Comparison of ENCODE assay signal across 8 cellular contexts in the genomic region with DNA sequence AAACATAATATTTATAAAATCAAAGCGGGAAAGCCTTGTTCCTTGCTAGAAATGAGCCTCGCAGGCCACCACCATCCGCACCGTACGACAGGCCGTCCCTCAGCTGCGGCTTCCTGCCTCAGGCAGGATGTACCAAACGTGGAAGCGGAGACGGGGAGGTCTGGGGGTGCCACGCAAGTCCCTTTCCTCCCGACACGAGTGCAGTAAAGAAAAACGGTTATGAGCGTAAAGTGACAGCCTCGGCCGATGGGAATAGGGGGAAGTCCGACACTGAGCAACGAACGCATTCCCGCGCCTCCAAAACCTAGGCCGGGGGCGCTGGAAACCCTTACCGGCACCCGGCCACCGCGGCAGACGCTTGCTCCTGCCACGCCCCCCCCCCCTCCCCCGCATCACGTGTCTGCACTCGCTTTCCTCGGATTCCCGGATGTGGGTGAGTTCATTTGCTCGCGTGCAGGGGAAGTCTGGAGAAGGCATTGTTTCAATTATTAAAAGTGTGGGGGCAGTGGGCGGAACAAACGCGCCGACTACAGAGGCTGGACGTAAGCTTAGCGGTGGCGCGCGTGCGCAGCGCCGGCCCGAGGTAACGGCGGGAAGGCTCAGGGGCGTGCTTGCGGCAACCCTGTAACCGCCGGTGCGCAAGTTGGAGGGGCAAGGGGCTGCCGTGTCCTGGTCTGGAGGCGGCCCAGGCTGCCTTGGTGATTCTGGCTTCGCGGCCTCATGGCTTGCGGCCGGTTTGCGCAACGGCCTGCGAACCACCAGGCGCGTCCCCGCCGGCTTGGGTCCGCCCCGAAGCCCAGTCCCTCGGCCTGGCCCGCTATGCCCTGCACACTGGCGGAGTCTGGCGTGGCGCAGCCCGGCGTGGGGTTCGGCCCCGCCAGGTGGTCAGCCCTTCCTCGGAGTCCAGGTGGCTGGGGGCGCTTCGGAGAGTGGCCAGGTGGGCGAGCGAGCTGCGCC. TPM values are rescaled to one million over a fixed set of nuclear protein-coding genes. Genes with fewer than 3 reads are reported as not detected.
DNase-seq lines count a peak whose midpoint lies in the region; ATAC-seq and TF ChIP-seq lines count a peak whose summit lies in the region.

A gene with protein sequence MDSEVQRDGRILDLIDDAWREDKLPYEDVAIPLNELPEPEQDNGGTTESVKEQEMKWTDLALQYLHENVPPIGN (minus strand): TSS at position 366 of the 957 bp plus-strand sequence. CDS start 3,081 bp downstream, outside the sequence.
Gene CEP63, plus strand, starts transcription at position 438 of the 957 bp plus-strand sequence. CDS start 9,264 bp downstream, outside the sequence.

- POLR2A ChIA-PET in Panc1 (lab: Charles Lee) = interaction anchor here (0.7 to 1.2 kb wide), 2 partner anchors 120 to 173 kb away, joined by 3 read pairs; no protein-coding TSS in a partner anchor

- H3K4me3 ChIP-seq in Panc1 (ENCODE audit: low read depth in 2 of 2, low read length in 2 of 2) (peak within 1 kb of the TSS; percentile 96 to 98), muscle layer of duodenum (ENCODE audit: low read depth in 1 of 2, low read length in 2 of 2) (peak within 1 kb of the TSS; percentile 82 to 87)

- peaks cover 30% of the 10 kb centered on the region for H3K4me1 ChIP-seq in Panc1 (ENCODE audit: control insufficient read depth, insufficient read depth, low read length)
- H3K4me1 ChIP-seq in muscle layer of duodenum (ENCODE audit: control insufficient read depth in 1 of 2, insufficient read depth in 2 of 2, low read length in 2 of 2) = peaks cover 15 to 32% of the 10 kb centered on the region in 2 donors

- no peaks in the 10 kb centered on the region for H3K9me3 Mint-ChIP-seq in activated T-cell treated with anti-CD3 and anti-CD28 coated beads, Interleukin-2, amount 50 U/mL, for 4 hours

- no peaks in the 10 kb centered on the region for H3K27me3 Mint-ChIP-seq in activated T-cell treated with anti-CD3 and anti-CD28 coated beads, Interleukin-2, amount 50 U/mL, for 4 hours (ENCODE audit: low read depth)

- TSS peak; percentile 80 for BruUV-seq in Panc1 (replicated peaks; lab: Mats Ljungman, UMichigan)

- peaks cover 17% of the 10 kb centered on the region for H3K36me3 Mint-ChIP-seq in activated T-cell treated with anti-CD3 and anti-CD28 coated beads, Interleukin-2, amount 50 U/mL, for 4 hours (ENCODE audit: insufficient read depth)

- ATAC-seq in GM21723 (IDR thresholded peaks at IDR 0.05; ENCODE audit: unreplicated experiment) (peak; percentile 85), Panc1 (peak; percentile 93), esophagus mucosa (peak; percentile 92)
- ATAC-seq in activated T-cell treated with anti-CD3 and anti-CD28 coated beads, Interleukin-2, amount 50 U/mL, for 4 hours = peak; percentile 89 to 92

- H3K27ac ChIP-seq in Panc1 (ENCODE audit: low read length) (peak within 1 kb of the TSS; percentile 100), muscle layer of duodenum (ENCODE audit: low read length) (peak within 1 kb of the TSS; percentile 98)

- DNase-seq in DMS53 (lab: John Stamatoyannopoulos, UW) (peak; percentile 98), KG1 (lab: John Stamatoyannopoulos, UW) (peak; percentile 82), Panc1 (ENCODE audit: low read depth, low spot score) (peak; percentile 97)
- DNase-seq in activated T-cell treated with anti-CD3 and anti-CD28 coated beads, Interleukin-2, amount 50 U/mL, for 4 hours = peak; percentile 87
- DNase-seq in stimulated activated CD8-positive, alpha-beta memory T cell treated with anti-CD3 and anti-CD28 coated beads, Interleukin-7, amount 100 ng/mL, for 4 hours (ENCODE audit: low read depth in 2 of 2) = peak; percentile 89 to 94

- no peaks in the 10 kb centered on the region for H3K27me3 ChIP-seq in Panc1 (ENCODE audit: control insufficient read depth, insufficient read depth, low read length)
- H3K27me3 ChIP-seq in muscle layer of duodenum (ENCODE audit: low read depth, low read length) = no peaks in the 10 kb centered on the region

- no peak for TF ChIP-seq CTCF in Panc1 (IDR thresholded peaks at IDR 0.05)

- peaks cover 13% of the 10 kb centered on the region for H3K36me3 ChIP-seq in Panc1 (ENCODE audit: control insufficient read depth, insufficient read depth, low read length)
- peaks cover 14 to 24% of the 10 kb centered on the region in 2 donors for H3K36me3 ChIP-seq in muscle layer of duodenum (ENCODE audit: control insufficient read depth in 1 of 2, insufficient read depth in 2 of 2, low read length in 2 of 2)

- H3K4me3 Mint-ChIP-seq in activated T-cell treated with anti-CD3 and anti-CD28 coated beads, Interleukin-2, amount 50 U/mL, for 4 hours = peak within 1 kb of the TSS; percentile 95

- H3K9me3 ChIP-seq in Panc1 (ENCODE audit: control insufficient read depth, insufficient read depth, low read depth, low read length) (no peaks in the 10 kb centered on the region), muscle layer of duodenum (ENCODE audit: control insufficient read depth in 1 of 2, low read length in 2 of 2) (no peaks in the 10 kb centered on the region)

- intact Hi-C loops in Panc1 (cut with micrococcal nuclease; ENCODE audit: unreplicated experiment) = no loop called here

- H3K4me1 Mint-ChIP-seq in activated T-cell treated with anti-CD3 and anti-CD28 coated beads, Interleukin-2, amount 50 U/mL, for 4 hours (ENCODE audit: low read depth) = peaks cover 49% of the 10 kb centered on the region

- CTCF ChIA-PET in Panc1 (lab: Charles Lee) = interaction anchor here (0.6 kb wide), 1 partner anchor 163 kb away, joined by 3 read pairs; no protein-coding TSS in a partner anchor

- in situ Hi-C loops in Panc1 (cut with HindIII; ENCODE audit: low pct_unique_long_range_greater_than_20kb, low sequenced_read_pairs) = no loop called here

RNA-seq across cellular contexts. Expression of the first gene that starts in this region (rescaled TPM):
- total RNA-seq in Panc1 (2021; ENCODE audit: unreplicated experiment) = 68.8 TPM
- polyA plus RNA-seq in Panc1 (2012; ENCODE audit: insufficient read length) = 51.3 TPM
- 10 to 100 TPM; 44.1 to 47.6 (median 47.1) TPM for total RNA-seq in activated T-cell treated with anti-CD3 and anti-CD28 coated beads, Interleukin-2, amount 50 U/mL, for 4 hours
- 17.5 TPM for total RNA-seq in esophagus mucosa

RNA-seq across cellular contexts. Expression of gene CEP63, which starts in this region (rescaled TPM):
- total RNA-seq in Panc1 (2021; ENCODE audit: unreplicated experiment) (30.5 TPM), esophagus mucosa (11.0 TPM)
- 21.3 TPM for polyA plus RNA-seq in Panc1 (2012; ENCODE audit: insufficient read length)
- total RNA-seq in activated T-cell treated with anti-CD3 and anti-CD28 coated beads, Interleukin-2, amount 50 U/mL, for 4 hours = 10 to 100 TPM; 15.6 to 18.3 (median 17.6) TPM

Comparison
In these comparisons a context has a peak if more than half of its experiments do, and no peak if none do; other contexts are left out.
1. Peak in every context shown above with its lines: DNase-seq, ATAC-seq, H3K4me3 ChIP-seq and H3K27ac ChIP-seq.